In the genomic region with DNA sequence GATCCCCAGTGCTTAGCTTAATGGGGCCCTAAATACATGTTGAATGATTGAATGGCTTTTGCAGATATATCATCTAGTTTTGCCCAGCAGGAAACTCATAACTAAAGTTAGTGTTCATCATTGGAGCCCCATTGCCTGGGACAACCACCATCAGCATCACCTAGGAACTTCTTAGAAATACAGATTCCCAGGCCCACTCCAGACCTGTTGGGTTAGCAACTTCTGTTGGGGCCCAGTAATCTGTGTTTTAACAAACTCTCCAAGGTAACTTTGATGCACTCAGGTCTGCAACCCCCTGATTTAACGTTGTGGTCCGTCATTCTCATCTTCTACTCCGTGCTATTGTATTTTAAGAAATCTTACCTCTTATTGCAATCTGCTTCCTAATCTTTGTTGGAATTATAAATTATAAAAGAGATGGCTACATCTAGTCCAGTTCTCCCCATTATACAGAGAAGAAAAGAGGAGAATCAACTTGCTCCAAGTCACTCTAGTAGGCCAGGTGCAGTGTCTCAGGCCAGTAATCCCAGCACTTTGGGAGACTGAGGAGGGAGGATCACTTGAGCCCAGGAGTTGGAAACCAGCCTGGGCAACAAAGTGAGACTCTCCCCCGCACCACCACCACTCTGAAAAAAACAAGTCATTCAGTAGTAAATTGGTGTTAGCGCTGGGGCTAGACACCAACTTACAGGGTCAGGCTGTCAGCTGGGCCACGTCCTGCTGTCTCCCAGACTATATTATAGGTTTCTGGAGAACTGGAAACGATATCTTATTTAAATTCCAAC, we compare ENCODE assay signal across 9 cellular contexts. TPM values are rescaled to one million over a fixed set of nuclear protein-coding genes. Genes with fewer than 3 reads are reported as not detected.
DNase-seq lines count a peak whose midpoint lies in the region; ATAC-seq, FAIRE-seq and TF ChIP-seq lines count a peak whose summit lies in the region.
"Had no signal": no experiment of that assay in that cellular context is flagged by ENCODE, and none has a peak within 500 bp of the region (broad histone marks: within the 10 kb centered on the region; RNA-seq: fewer than 3 reads in every experiment).

No MANE protein-coding gene starts in this region.

- peak overlapping the region; percentile 90 for H2AFZ ChIP-seq in smooth muscle cell (ENCODE audit: low read depth)

- no peaks in the 10 kb centered on the region for H3K27me3 ChIP-seq in smooth muscle cell (ENCODE audit: low read depth)

- H3F3A ChIP-seq in smooth muscle cell (ENCODE audit: low read depth), result peaks cover 6% of the 10 kb centered on the region

- H3K27ac Mint-ChIP-seq in T-helper 2 cell treated with Interferon-gamma antibody and Interleukin-4, amounts not matched to agents 5 μg/mL and 100 μg/mL, for 36 hours, result no peak overlapping the region
- no peak overlapping the region for H3K27ac Mint-ChIP-seq in WTC11

- TF ChIP-seq CTCF in WTC11 (IDR thresholded peaks at IDR 0.05) (no peak), smooth muscle cell (IDR thresholded peaks at IDR 0.05; ENCODE audit: borderline replicate concordance, insufficient read depth, poor library complexity, severe bottlenecking) (no peak), foreskin fibroblast (IDR thresholded peaks at IDR 0.05; ENCODE audit: low read depth, low read length) (no peak)

- in situ Hi-C loops in G401 (cut with HindIII; ENCODE audit: low sequenced_read_pairs), result no loop called here

- peaks cover 17% of the 10 kb centered on the region for H3K4me1 Mint-ChIP-seq in T-helper 2 cell treated with Interferon-gamma antibody and Interleukin-4, amounts not matched to agents 5 μg/mL and 100 μg/mL, for 36 hours (ENCODE audit: low read depth)
- H3K4me1 Mint-ChIP-seq in WTC11, result peaks cover 79% of the 10 kb centered on the region

- no peak overlapping the region for H3K9ac ChIP-seq in smooth muscle cell (ENCODE audit: low read depth)

- H3K4me3 ChIP-seq in iPS-11a (ENCODE audit: low read depth, low read length) (peak overlapping the region; percentile 58), smooth muscle cell (peak overlapping the region; percentile 61), foreskin fibroblast (ENCODE audit: low read depth in 1 of 2, low read length in 2 of 2) (no peak overlapping the region)

- H3K79me2 ChIP-seq in smooth muscle cell (ENCODE audit: low read depth), result peaks cover 53% of the 10 kb centered on the region

- peaks cover 23% of the 10 kb centered on the region for H3K4me1 ChIP-seq in smooth muscle cell (ENCODE audit: low read depth)

- H3K9me3 ChIP-seq in smooth muscle cell (replicated peaks; ENCODE audit: low read depth), result no peaks in the 10 kb centered on the region

- CTCF ChIA-PET in WTC11 (lab: Charles Lee), result interaction anchor here (1.0 to 4.6 kb wide), 2 partner anchors 117 to 135 kb away, joined by 3 to 22 read pairs; no protein-coding TSS in a partner anchor

- no peaks in the 10 kb centered on the region for H3K9me3 Mint-ChIP-seq in T-helper 2 cell treated with Interferon-gamma antibody and Interleukin-4, amounts not matched to agents 5 μg/mL and 100 μg/mL, for 36 hours
- H3K9me3 Mint-ChIP-seq in WTC11, result no peaks in the 10 kb centered on the region

- POLR2A ChIA-PET in WTC11 (lab: Charles Lee), result no interaction called here

- no peak for DNase-seq in T-helper 2 cell treated with Interferon-gamma antibody and Interleukin-4, amounts not matched to agents 5 μg/mL and 100 μg/mL, for 36 hours (ENCODE audit: low spot score)
- DNase-seq in T-helper 2 cell (no peak), WTC11 (ENCODE audit: low spot score) (no peak), smooth muscle cell (lab: John Stamatoyannopoulos, UW; ENCODE audit: unreplicated experiment) (no peak), G401 (ENCODE audit: low spot score) (no peak), frontal cortex (ENCODE audit: low spot score in 2 of 2) (no peak), foreskin fibroblast (no peak)

- peak overlapping the region; percentile 87 for H3K4me2 ChIP-seq in smooth muscle cell

- FAIRE-seq in frontal cortex (lab: Jason Lieb, UNC), result no peak
- FAIRE-seq: colon had no signal

- peaks cover 96% of the 10 kb centered on the region for H4K20me1 ChIP-seq in smooth muscle cell (ENCODE audit: low read depth)

- H3K36me3 Mint-ChIP-seq in T-helper 2 cell treated with Interferon-gamma antibody and Interleukin-4, amounts not matched to agents 5 μg/mL and 100 μg/mL, for 36 hours (ENCODE audit: low read depth), result no peaks in the 10 kb centered on the region
- H3K36me3 Mint-ChIP-seq in WTC11, result no peaks in the 10 kb centered on the region

- H3K4me3 Mint-ChIP-seq in T-helper 2 cell treated with Interferon-gamma antibody and Interleukin-4, amounts not matched to agents 5 μg/mL and 100 μg/mL, for 36 hours, result peak overlapping the region; percentile 84
- H3K4me3 Mint-ChIP-seq in WTC11, result peak overlapping the region; percentile 79

- peaks cover 43% of the 10 kb centered on the region for H3K27me3 Mint-ChIP-seq in T-helper 2 cell treated with Interferon-gamma antibody and Interleukin-4, amounts not matched to agents 5 μg/mL and 100 μg/mL, for 36 hours (ENCODE audit: low read depth)
- peaks cover 51% of the 10 kb centered on the region for H3K27me3 Mint-ChIP-seq in WTC11 (ENCODE audit: low read depth)

- H3K36me3 ChIP-seq in smooth muscle cell (ENCODE audit: low read depth), result no peaks in the 10 kb centered on the region

- ATAC-seq in WTC11, result no peak

- no peak overlapping the region for H3K27ac ChIP-seq in smooth muscle cell (ENCODE audit: low read depth)

- WGBS in smooth muscle cell (ENCODE audit: low lambda C conversion rate), result 52% methylated on average over 7 of the region's 7 CpGs

TF ChIP-seq in WTC11, 78 proteins besides CTCF, POLR2A, EP300 and RAD21:
- TF ChIP-seq, protein P1, sequence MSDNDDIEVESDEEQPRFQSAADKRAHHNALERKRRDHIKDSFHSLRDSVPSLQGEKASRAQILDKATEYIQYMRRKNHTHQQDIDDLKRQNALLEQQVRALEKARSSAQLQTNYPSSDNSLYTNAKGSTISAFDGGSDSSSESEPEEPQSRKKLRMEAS (CRISPR knock-in tag; IDR thresholded peaks at IDR 0.05), result no peak

RNA-seq across cellular contexts. Expression of a gene that starts 13.7 kb away (rescaled TPM):
- 19.5 to 36.6 TPM (median 19.8 TPM) in 3 replicates for total RNA-seq in WTC11 (2021)
- 3.5 and 5.3 TPM in 2 replicates for total RNA-seq in smooth muscle cell
- 31.9 and 35.9 TPM in 2 replicates for polyA plus RNA-seq in smooth muscle cell
- 2.3 and 2.6 TPM in 2 replicates for total RNA-seq in G401 (2014; rRNA removed; shearing (Covaris generic))
- total RNA-seq in frontal cortex, result 0.82 TPM

Comparison
In these comparisons a context has a peak if more than half of its experiments do, and no peak if none do; other contexts are left out.
1. H3K4me3 ChIP-seq: peak in iPS-11a (single experiment) and smooth muscle cell (single experiment); none in foreskin fibroblast (0 of 2).